8 cellular contexts compared by ENCODE assay signal in genomic region chr20:24064915-24065314, GRCh38.
"Had no signal": no experiment of that assay in that cellular context is flagged by ENCODE, and none has a peak within 500 bp of the region (broad histone marks: within the 10 kb centered on the region; RNA-seq: fewer than 3 reads in every experiment).

No MANE protein-coding gene starts in this region.

- ATAC-seq: GM12878 had no signal

- DNase-seq: GDM1, GF-D8 had no signal

- H3K4me3 ChIP-seq: GM12878 had no signal

- FAIRE-seq: G401.6, GM12878, GM12891, GM12892, GM18507, GM19239 had no signal
